Comparison of ENCODE assay signal across 24 cellular contexts in genomic region chr2:153584244-153584643, GRCh38.
"Had no signal": no experiment of that assay in that cellular context is flagged by ENCODE, and none has a peak within 500 bp of the region (broad histone marks: within the 10 kb centered on the region; RNA-seq: fewer than 3 reads in every experiment).

No MANE protein-coding gene starts in this region.

- H3K4me1 ChIP-seq: body of pancreas, foreskin keratinocyte, sigmoid colon, testis, uterus had no signal

- ATAC-seq: activated CD8-positive, alpha-beta T cell treated with anti-CD3 and anti-CD28 coated beads, Interleukin-2, amount 10 ng/mL, durations not matched to agents 7 days and 5 days; activated naive CD8-positive, alpha-beta T cell treated with anti-CD3 and anti-CD28 coated beads, Interleukin-2, amount 50 U/mL, for 24 hours; body of pancreas; foreskin keratinocyte; left ventricle myocardium superior; natural killer cell had no signal

- H3K27ac Mint-ChIP-seq: activated CD4-positive, alpha-beta T cell treated with anti-CD3 and anti-CD28 coated beads, Interleukin-2, amount 10 ng/mL, durations not matched to agents 7 days and 5 days; activated CD8-positive, alpha-beta T cell treated with anti-CD3 and anti-CD28 coated beads, Interleukin-2, amount 10 ng/mL, durations not matched to agents 7 days and 5 days; activated naive CD8-positive, alpha-beta T cell treated with anti-CD3 and anti-CD28 coated beads, Interleukin-2, amount 50 U/mL, for 24 hours; activated T-helper 1 cell treated with anti-CD3 and anti-CD28 coated beads, Interleukin-12 subunit alpha, Interleukin-12 subunit beta, Interleukin-2, Interleukin-4 antibody, amounts not matched to agents 30 ng/mL and 10 ng/mL and 1 ng/mL, durations not matched to agents 14 hours and 24 hours and 36 hours; natural killer cell; progenitor cell of endocrine pancreas; stimulated activated naive B cell treated with anti-CD40 and anti-IgM and Interleukin-4, amounts not matched to agents 10 μg/mL and 1 μg/mL and 100 μg/mL, for 72 hours had no signal

- H3K36me3 Mint-ChIP-seq: natural killer cell; stimulated activated naive B cell treated with anti-CD40 and anti-IgM and Interleukin-4, amounts not matched to agents 10 μg/mL and 1 μg/mL and 100 μg/mL, for 72 hours had no signal

- H3K4me2 ChIP-seq: smooth muscle cell had no signal

- H3K27me3 ChIP-seq: body of pancreas, foreskin keratinocyte, sigmoid colon, testis, uterus had no signal

- H3K9me3 ChIP-seq: body of pancreas, testis, uterus had no signal

- H3K4me1 Mint-ChIP-seq: activated CD4-positive, alpha-beta T cell treated with anti-CD3 and anti-CD28 coated beads, Interleukin-2, amount 10 ng/mL, durations not matched to agents 7 days and 5 days; activated naive CD8-positive, alpha-beta T cell treated with anti-CD3 and anti-CD28 coated beads, Interleukin-2, amount 50 U/mL, for 24 hours; natural killer cell; stimulated activated naive B cell treated with anti-CD40 and anti-IgM and Interleukin-4, amounts not matched to agents 10 μg/mL and 1 μg/mL and 100 μg/mL, for 72 hours had no signal

- H3K4me3 ChIP-seq: body of pancreas, sigmoid colon, smooth muscle cell, testis, uterus had no signal

- H3K27ac ChIP-seq: body of pancreas, foreskin keratinocyte, sigmoid colon, testis, uterus had no signal

- DNase-seq: activated CD4-positive, alpha-beta T cell treated with anti-CD3 and anti-CD28 coated beads, Interleukin-2, amount 10 ng/mL, durations not matched to agents 7 days and 5 days; activated CD4-positive, CD25-positive, alpha-beta regulatory T cell treated with anti-CD3 and anti-CD28 coated beads, Interleukin-2, amount 50 U/mL, for 72 hours; activated CD8-positive, alpha-beta T cell treated with anti-CD3 and anti-CD28 coated beads, Interleukin-2, amount 10 ng/mL, durations not matched to agents 7 days and 5 days; activated gamma-delta T cell; activated naive CD4-positive, alpha-beta T cell treated with anti-CD3 and anti-CD28 coated beads, Interleukin-2, amount 50 U/mL, for 16 hours; activated naive CD8-positive, alpha-beta T cell treated with anti-CD3 and anti-CD28 coated beads, Interleukin-2, amount 50 U/mL, for 24 hours; body of pancreas; erythroblast; foreskin keratinocyte; left ventricle myocardium superior; mammary epithelial cell; midbrain; natural killer cell; retina; sigmoid colon; stimulated activated CD4-positive, alpha-beta T cell treated with anti-CD3 and anti-CD28 coated beads, Interleukin-15, amount 100 ng/mL, for 24 hours; stimulated activated naive B cell treated with anti-CD40 and anti-IgM and Interleukin-4, amounts not matched to agents 10 μg/mL and 1 μg/mL and 100 μg/mL, for 72 hours; T-helper 9 cell; testis; trophoblast cell; uterus had no signal

- H3K4me3 Mint-ChIP-seq: activated CD4-positive, alpha-beta T cell treated with anti-CD3 and anti-CD28 coated beads, Interleukin-2, amount 10 ng/mL, durations not matched to agents 7 days and 5 days; activated CD8-positive, alpha-beta T cell treated with anti-CD3 and anti-CD28 coated beads, Interleukin-2, amount 10 ng/mL, durations not matched to agents 7 days and 5 days; activated naive CD8-positive, alpha-beta T cell treated with anti-CD3 and anti-CD28 coated beads, Interleukin-2, amount 50 U/mL, for 24 hours; activated T-helper 1 cell treated with anti-CD3 and anti-CD28 coated beads, Interleukin-12 subunit alpha, Interleukin-12 subunit beta, Interleukin-2, Interleukin-4 antibody, amounts not matched to agents 30 ng/mL and 10 ng/mL and 1 ng/mL, durations not matched to agents 14 hours and 24 hours and 36 hours; natural killer cell; stimulated activated naive B cell treated with anti-CD40 and anti-IgM and Interleukin-4, amounts not matched to agents 10 μg/mL and 1 μg/mL and 100 μg/mL, for 72 hours had no signal

- H3K27me3 Mint-ChIP-seq: activated CD4-positive, alpha-beta T cell treated with anti-CD3 and anti-CD28 coated beads, Interleukin-2, amount 10 ng/mL, durations not matched to agents 7 days and 5 days; activated naive CD8-positive, alpha-beta T cell treated with anti-CD3 and anti-CD28 coated beads, Interleukin-2, amount 50 U/mL, for 24 hours; progenitor cell of endocrine pancreas; stimulated activated naive B cell treated with anti-CD40 and anti-IgM and Interleukin-4, amounts not matched to agents 10 μg/mL and 1 μg/mL and 100 μg/mL, for 72 hours had no signal

- H3K36me3 ChIP-seq: sigmoid colon, uterus had no signal
